ENCODE assay signal across 1 cellular context in the genomic region with DNA sequence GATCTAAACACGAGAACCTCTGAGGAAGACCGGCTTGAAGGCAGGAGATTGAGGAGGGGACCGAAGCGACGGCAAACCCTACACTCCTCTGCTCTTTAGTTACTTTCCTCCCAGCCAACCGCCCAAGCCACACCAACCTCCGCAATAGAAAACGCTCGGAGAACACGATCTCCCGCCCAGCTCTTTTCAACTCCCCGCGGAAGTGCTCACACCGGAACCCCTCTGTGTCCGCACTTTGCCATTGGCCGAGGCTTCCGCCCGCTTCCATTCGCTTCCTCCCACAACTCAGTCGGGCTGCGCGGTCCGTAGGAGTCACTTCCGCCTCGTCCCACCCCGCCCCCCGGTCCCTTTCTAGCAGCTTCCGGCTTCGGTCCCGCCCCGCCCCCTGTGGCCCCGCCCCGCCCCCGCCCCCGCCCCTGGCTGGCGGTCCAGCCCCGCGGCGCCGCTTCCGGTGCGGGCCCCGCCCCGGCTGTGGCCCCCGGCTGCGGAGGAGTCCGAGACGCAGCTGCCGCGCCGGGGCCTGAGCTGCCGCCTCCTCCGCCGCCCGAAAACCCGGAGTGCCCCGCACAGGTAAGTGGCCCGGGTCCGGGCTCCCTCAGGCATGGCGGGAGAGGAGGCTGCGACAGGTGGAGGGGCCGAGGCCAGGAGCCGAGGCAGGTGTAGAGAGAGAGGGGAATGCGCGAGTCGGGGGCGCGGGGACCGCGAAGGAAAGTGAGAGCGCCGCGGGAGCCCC.
TF ChIP-seq lines count a peak whose summit lies in the region.

A gene with protein sequence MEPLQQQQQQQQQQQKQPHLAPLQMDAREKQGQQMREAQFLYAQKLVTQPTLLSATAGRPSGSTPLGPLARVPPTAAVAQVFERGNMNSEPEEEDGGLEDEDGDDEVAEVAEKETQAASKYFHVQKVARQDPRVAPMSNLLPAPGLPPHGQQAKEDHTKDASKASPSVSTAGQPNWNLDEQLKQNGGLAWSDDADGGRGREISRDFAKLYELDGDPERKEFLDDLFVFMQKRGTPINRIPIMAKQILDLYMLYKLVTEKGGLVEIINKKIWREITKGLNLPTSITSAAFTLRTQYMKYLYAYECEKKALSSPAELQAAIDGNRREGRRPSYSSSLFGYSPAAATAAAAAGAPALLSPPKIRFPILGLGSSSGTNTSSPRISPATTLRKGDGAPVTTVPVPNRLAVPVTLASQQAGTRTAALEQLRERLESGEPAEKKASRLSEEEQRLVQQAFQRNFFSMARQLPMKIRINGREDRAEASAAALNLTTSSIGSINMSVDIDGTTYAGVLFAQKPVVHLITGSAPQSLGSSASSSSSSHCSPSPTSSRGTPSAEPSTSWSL (plus strand): TSS at position 460 of the 733 bp plus-strand sequence. CDS start 2,717 bp downstream, outside the sequence.

TF ChIP-seq in HepG2, 621 proteins besides CTCF, POLR2A, EP300 and RAD21 (continued from another document):
- TF ChIP-seq, protein P1, sequence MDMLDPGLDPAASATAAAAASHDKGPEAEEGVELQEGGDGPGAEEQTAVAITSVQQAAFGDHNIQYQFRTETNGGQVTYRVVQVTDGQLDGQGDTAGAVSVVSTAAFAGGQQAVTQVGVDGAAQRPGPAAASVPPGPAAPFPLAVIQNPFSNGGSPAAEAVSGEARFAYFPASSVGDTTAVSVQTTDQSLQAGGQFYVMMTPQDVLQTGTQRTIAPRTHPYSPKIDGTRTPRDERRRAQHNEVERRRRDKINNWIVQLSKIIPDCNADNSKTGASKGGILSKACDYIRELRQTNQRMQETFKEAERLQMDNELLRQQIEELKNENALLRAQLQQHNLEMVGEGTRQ (IDR thresholded peaks at IDR 0.05; ENCODE audit: low read depth, low read length), result no peak
- TF ChIP-seq, protein P1 (CRISPR knock-in tag; IDR thresholded peaks at IDR 0.05; ENCODE audit: borderline replicate concordance), result no peak
- 0 out of 2 replicates have a peak, but pooled peaks have one; percentile 45 for TF ChIP-seq ZNF230 (CRISPR knock-in tag; IDR thresholded peaks at IDR 0.05)
- TF ChIP-seq, protein P2, sequence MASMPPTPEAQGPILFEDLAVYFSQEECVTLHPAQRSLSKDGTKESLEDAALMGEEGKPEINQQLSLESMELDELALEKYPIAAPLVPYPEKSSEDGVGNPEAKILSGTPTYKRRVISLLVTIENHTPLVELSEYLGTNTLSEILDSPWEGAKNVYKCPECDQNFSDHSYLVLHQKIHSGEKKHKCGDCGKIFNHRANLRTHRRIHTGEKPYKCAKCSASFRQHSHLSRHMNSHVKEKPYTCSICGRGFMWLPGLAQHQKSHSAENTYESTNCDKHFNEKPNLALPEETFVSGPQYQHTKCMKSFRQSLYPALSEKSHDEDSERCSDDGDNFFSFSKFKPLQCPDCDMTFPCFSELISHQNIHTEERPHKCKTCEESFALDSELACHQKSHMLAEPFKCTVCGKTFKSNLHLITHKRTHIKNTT (CRISPR knock-in tag; IDR thresholded peaks at IDR 0.05), result no peak
- peak; percentile 50; the same call in 1 of the 2 replicates for TF ChIP-seq MIER3 (CRISPR knock-in tag; IDR thresholded peaks at IDR 0.05; ENCODE audit: borderline replicate concordance)
- TF ChIP-seq, protein P3, sequence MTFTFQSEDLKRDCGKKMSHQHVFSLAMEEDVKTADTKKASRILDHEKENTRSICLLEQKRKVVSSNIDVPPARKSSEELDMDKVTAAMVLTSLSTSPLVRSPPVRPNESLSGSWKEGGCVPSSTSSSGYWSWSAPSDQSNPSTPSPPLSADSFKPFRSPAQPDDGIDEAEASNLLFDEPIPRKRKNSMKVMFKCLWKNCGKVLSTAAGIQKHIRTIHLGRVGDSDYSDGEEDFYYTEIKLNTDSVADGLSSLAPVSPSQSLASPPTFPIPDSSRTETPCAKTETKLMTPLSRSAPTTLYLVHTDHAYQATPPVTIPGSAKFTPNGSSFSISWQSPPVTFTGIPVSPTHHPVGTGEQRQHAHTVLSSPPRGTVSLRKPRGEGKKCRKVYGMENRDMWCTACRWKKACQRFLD (CRISPR knock-in tag; IDR thresholded peaks at IDR 0.05; ENCODE audit: borderline replicate concordance), result no peak
- TF ChIP-seq ZFY (CRISPR knock-in tag; IDR thresholded peaks at IDR 0.05), result peak; percentile 61
- TF ChIP-seq, protein P4, sequence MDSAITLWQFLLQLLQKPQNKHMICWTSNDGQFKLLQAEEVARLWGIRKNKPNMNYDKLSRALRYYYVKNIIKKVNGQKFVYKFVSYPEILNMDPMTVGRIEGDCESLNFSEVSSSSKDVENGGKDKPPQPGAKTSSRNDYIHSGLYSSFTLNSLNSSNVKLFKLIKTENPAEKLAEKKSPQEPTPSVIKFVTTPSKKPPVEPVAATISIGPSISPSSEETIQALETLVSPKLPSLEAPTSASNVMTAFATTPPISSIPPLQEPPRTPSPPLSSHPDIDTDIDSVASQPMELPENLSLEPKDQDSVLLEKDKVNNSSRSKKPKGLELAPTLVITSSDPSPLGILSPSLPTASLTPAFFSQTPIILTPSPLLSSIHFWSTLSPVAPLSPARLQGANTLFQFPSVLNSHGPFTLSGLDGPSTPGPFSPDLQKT (CRISPR knock-in tag; IDR thresholded peaks at IDR 0.05; ENCODE audit: borderline replicate concordance), result no peak
- TF ChIP-seq ZNF556 (CRISPR knock-in tag; IDR thresholded peaks at IDR 0.05; ENCODE audit: borderline replicate concordance), result peak; percentile 42; the same call in 1 of the 2 replicates
- TF ChIP-seq MZF1 (CRISPR knock-in tag; IDR thresholded peaks at IDR 0.05; ENCODE audit: borderline replicate concordance), result no peak
- no peak for TF ChIP-seq CAMTA2 (CRISPR knock-in tag; IDR thresholded peaks at IDR 0.05; ENCODE audit: borderline replicate concordance)
- TF ChIP-seq ZNF329 (CRISPR knock-in tag; IDR thresholded peaks at IDR 0.05; ENCODE audit: low read depth), result no peak
- TF ChIP-seq MEF2D (CRISPR knock-in tag; IDR thresholded peaks at IDR 0.05), result no peak
- TF ChIP-seq SNAPC2 (CRISPR knock-in tag; IDR thresholded peaks at IDR 0.05), result 0 out of 2 replicates have a peak, but pooled peaks have one; percentile 10
- peak; percentile 42; the same call in 1 of the 2 replicates for TF ChIP-seq ZNF772 (CRISPR knock-in tag; IDR thresholded peaks at IDR 0.05)
- TF ChIP-seq SIX1 (CRISPR knock-in tag; IDR thresholded peaks at IDR 0.05; ENCODE audit: borderline replicate concordance), result no peak
- no peak for TF ChIP-seq ZMYM3 (CRISPR knock-in tag; IDR thresholded peaks at IDR 0.05)
- TF ChIP-seq SRSF9 (IDR thresholded peaks at IDR 0.05; ENCODE audit: borderline replicate concordance, insufficient read depth, low read depth, low read length, poor library complexity, severe bottlenecking), result no peak
- TF ChIP-seq SOX5 (CRISPR knock-in tag; IDR thresholded peaks at IDR 0.05; ENCODE audit: borderline replicate concordance), result no peak
- TF ChIP-seq ZMAT3 (CRISPR knock-in tag; conservative IDR thresholded peaks at IDR 0.05), result no peak
- TF ChIP-seq, protein P5, sequence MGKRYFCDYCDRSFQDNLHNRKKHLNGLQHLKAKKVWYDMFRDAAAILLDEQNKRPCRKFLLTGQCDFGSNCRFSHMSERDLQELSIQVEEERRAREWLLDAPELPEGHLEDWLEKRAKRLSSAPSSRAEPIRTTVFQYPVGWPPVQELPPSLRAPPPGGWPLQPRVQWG (CRISPR knock-in tag; IDR thresholded peaks at IDR 0.05; ENCODE audit: borderline replicate concordance, low read depth), result no peak
- peak; percentile 91 for TF ChIP-seq THAP11 (CRISPR knock-in tag; IDR thresholded peaks at IDR 0.05)
- TF ChIP-seq, protein P6, sequence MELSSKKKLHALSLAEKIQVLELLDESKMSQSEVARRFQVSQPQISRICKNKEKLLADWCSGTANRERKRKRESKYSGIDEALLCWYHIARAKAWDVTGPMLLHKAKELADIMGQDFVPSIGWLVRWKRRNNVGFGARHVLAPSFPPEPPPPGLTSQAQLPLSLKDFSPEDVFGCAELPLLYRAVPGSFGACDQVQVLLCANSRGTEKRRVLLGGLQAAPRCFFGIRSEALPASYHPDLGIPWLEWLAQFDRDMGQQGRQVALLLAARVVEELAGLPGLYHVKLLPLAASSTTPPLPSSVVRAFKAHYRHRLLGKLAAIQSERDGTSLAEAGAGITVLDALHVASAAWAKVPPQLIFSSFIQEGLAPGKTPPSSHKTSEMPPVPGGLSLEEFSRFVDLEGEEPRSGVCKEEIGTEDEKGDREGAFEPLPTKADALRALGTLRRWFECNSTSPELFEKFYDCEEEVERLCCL (CRISPR knock-in tag; IDR thresholded peaks at IDR 0.05; ENCODE audit: borderline replicate concordance), result no peak
- TF ChIP-seq, protein P7, sequence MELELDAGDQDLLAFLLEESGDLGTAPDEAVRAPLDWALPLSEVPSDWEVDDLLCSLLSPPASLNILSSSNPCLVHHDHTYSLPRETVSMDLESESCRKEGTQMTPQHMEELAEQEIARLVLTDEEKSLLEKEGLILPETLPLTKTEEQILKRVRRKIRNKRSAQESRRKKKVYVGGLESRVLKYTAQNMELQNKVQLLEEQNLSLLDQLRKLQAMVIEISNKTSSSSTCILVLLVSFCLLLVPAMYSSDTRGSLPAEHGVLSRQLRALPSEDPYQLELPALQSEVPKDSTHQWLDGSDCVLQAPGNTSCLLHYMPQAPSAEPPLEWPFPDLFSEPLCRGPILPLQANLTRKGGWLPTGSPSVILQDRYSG (CRISPR knock-in tag; IDR thresholded peaks at IDR 0.05), result no peak
- TF ChIP-seq ADNP (CRISPR knock-in tag; IDR thresholded peaks at IDR 0.05), result no peak
- no peak for TF ChIP-seq RCOR2 (CRISPR knock-in tag; IDR thresholded peaks at IDR 0.05)
- TF ChIP-seq ZNF350 (CRISPR knock-in tag; IDR thresholded peaks at IDR 0.05; ENCODE audit: borderline replicate concordance, low read depth), result no peak
- TF ChIP-seq ARHGAP35 (CRISPR knock-in tag; IDR thresholded peaks at IDR 0.05; ENCODE audit: borderline replicate concordance), result no peak
- TF ChIP-seq ZNF446 (CRISPR knock-in tag; IDR thresholded peaks at IDR 0.05), result no peak
- no peak for TF ChIP-seq ZNF34 (CRISPR knock-in tag; IDR thresholded peaks at IDR 0.05; ENCODE audit: borderline replicate concordance)
- peak; percentile 96 for TF ChIP-seq MAZ (IDR thresholded peaks at IDR 0.05; ENCODE audit: borderline replicate concordance, low read depth, low read length)
- peak; percentile 74 for TF ChIP-seq MAZ (CRISPR knock-in tag; IDR thresholded peaks at IDR 0.05; ENCODE audit: low read depth)
- no peak for TF ChIP-seq SP5 (CRISPR knock-in tag; IDR thresholded peaks at IDR 0.05; ENCODE audit: borderline replicate concordance, low read depth)
- TF ChIP-seq ZNF337 (CRISPR knock-in tag; IDR thresholded peaks at IDR 0.05; ENCODE audit: borderline replicate concordance, low read depth), result no peak
- TF ChIP-seq ZNF296 (CRISPR knock-in tag; conservative IDR thresholded peaks at IDR 0.05), result no peak
- TF ChIP-seq STAT5B (CRISPR knock-in tag; IDR thresholded peaks at IDR 0.05), result no peak
- no peak for TF ChIP-seq ATF7-NPFF (CRISPR knock-in tag; IDR thresholded peaks at IDR 0.05; ENCODE audit: low read depth)
- TF ChIP-seq ZNF224 (CRISPR knock-in tag; IDR thresholded peaks at IDR 0.05), result no peak
- TF ChIP-seq RAD51 (IDR thresholded peaks at IDR 0.05; ENCODE audit: borderline replicate concordance), result no peak
- TF ChIP-seq SALL1 (CRISPR knock-in tag; IDR thresholded peaks at IDR 0.05), result no peak
- TF ChIP-seq, protein P8, sequence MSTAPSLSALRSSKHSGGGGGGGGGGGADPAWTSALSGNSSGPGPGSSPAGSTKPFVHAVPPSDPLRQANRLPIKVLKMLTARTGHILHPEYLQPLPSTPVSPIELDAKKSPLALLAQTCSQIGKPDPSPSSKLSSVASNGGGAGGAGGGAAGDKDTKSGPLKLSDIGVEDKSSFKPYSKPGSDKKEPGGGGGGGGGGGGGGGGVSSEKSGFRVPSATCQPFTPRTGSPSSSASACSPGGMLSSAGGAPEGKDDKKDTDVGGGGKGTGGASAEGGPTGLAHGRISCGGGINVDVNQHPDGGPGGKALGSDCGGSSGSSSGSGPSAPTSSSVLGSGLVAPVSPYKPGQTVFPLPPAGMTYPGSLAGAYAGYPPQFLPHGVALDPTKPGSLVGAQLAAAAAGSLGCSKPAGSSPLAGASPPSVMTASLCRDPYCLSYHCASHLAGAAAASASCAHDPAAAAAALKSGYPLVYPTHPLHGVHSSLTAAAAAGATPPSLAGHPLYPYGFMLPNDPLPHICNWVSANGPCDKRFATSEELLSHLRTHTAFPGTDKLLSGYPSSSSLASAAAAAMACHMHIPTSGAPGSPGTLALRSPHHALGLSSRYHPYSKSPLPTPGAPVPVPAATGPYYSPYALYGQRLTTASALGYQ (CRISPR knock-in tag; IDR thresholded peaks at IDR 0.05), result no peak
